In the genomic region with DNA sequence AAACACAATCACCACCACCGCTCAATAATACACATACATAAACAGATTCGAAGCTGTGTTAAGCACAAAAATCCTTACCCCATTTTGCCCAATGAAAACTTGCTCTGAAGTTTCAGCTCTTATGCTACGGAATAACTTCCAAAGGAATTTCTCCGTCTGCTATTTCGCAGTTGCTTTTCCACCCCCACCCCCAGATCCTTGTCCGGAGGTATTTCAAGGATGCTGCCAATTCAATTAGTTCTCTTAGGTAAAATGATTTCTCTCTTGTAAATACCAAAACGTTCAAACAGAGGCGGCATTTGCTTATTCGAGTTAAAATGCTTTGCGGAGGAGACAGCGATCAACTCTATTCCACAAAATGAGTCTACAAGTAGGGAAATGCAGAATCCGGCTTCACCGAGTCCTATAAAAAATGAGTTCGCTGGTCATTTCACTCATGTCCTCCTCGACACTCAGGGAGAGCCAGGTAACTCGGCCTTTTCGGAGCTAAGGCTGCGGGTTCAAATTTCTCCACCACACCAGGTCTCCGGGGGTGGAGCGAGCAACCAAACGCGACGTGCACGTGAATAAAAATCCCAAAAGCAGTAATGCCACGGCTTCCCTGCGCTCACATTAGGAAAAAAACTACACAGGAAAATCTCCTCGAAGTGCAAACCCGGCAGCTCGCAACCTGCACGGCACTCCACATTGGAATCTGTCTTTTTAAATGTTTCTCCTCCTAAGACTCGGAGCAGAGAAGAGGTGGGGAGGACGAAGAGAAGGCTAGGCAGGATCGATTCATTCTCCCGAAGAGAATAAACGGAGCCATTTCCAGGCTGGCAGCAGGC, we compare ENCODE assay signal across 8 cellular contexts. TPM values are rescaled to one million over a fixed set of nuclear protein-coding genes. Genes with fewer than 3 reads are reported as not detected.
DNase-seq lines count a peak whose midpoint lies in the region; ATAC-seq and TF ChIP-seq lines count a peak whose summit lies in the region.

No MANE protein-coding gene starts in this region.

- H3K4me3 ChIP-seq in BLaER1 (peak overlapping the region; percentile 89), SK-N-MC (peak overlapping the region; percentile 92), endodermal cell (ENCODE audit: low read length) (peak overlapping the region; percentile 84)

- H3K4me1 ChIP-seq in BLaER1, result peaks cover 66% of the 10 kb centered on the region
- no peaks in the 10 kb centered on the region for H3K4me1 ChIP-seq in endodermal cell (ENCODE audit: control insufficient read depth, insufficient read depth, low read length)

- CTCF ChIA-PET in GM10248 (lab: Yijun Ruan, JAX), result interaction anchor here (0.9 to 2.3 kb wide), 4 partner anchors 11 to 380 kb away, joined by 3 to 8 read pairs (median 3); no protein-coding TSS in a partner anchor

- no peaks in the 10 kb centered on the region for H3K27me3 Mint-ChIP-seq in endodermal cell (ENCODE audit: insufficient read depth)
- H3K27me3 Mint-ChIP-seq in natural killer cell (ENCODE audit: low read depth in 2 of 2), result peaks cover 31 to 49% of the 10 kb centered on the region in 2 donors

- TF ChIP-seq CTCF in endodermal cell (conservative IDR thresholded peaks at IDR 0.05), result no peak
- TF ChIP-seq CTCF in natural killer cell (IDR thresholded peaks at IDR 0.05), result no peak
- TF ChIP-seq CTCF in GM10248 (IDR thresholded peaks at IDR 0.05; ENCODE audit: control extremely low read depth, extremely low read depth, low read depth, missing control alignments), result no peak

- ATAC-seq in GM21515 (IDR thresholded peaks at IDR 0.05; ENCODE audit: unreplicated experiment) (peak; percentile 0), natural killer cell (no peak), esophagus mucosa (no peak)

- DNase-seq in SK-N-MC (ENCODE audit: low read depth, low spot score), result no peak
- DNase-seq in endodermal cell, result peak; percentile 50
- DNase-seq in natural killer cell, result no peak
- no peak for DNase-seq in NOMO-1 treated with dmso at 0.1 percent for 144 hours (lab: John Stamatoyannopoulos, UW; ENCODE audit: unreplicated experiment)
- no peak for DNase-seq in GM10248 (ENCODE audit: extremely low spot score)

- no peaks in the 10 kb centered on the region for H3K36me3 Mint-ChIP-seq in endodermal cell (ENCODE audit: low read depth)
- no peaks in the 10 kb centered on the region for H3K36me3 Mint-ChIP-seq in natural killer cell

- H3K4me2 ChIP-seq in BLaER1, result peak overlapping the region; percentile 88

- 0 to 1% methylated on average over 25 to 35 of the region's 35 CpGs for WGBS in endodermal cell (ENCODE audit: insufficient coverage in 1 of 2, insufficient read length in 1 of 2), 2 experiments

- H3K4me1 Mint-ChIP-seq in endodermal cell, result peaks cover 41% of the 10 kb centered on the region
- peaks cover 23 to 25% of the 10 kb centered on the region in 2 donors for H3K4me1 Mint-ChIP-seq in natural killer cell

- H3K9me3 Mint-ChIP-seq in endodermal cell, result no peaks in the 10 kb centered on the region
- H3K9me3 Mint-ChIP-seq in natural killer cell, result no peaks in the 10 kb centered on the region

- POLR2A ChIA-PET in GM10248 (lab: Yijun Ruan, JAX), result interaction anchor here (0.6 kb wide), 1 partner anchor 39 kb away, joined by 5 read pairs; no protein-coding TSS in a partner anchor

- intact Hi-C loops in natural killer cell (cut with micrococcal nuclease), result loop anchor here (5.0 to 10.0 kb wide), 4 partner anchors 49 to 744 kb away; partner anchors contain the start of genes JMY, SERINC5 and TENT2

- peak overlapping the region; percentile 94 for H3K27ac Mint-ChIP-seq in endodermal cell
- H3K27ac Mint-ChIP-seq in natural killer cell, result peak overlapping the region; percentile 77 to 99

- H3K36me3 ChIP-seq in BLaER1 (no peaks in the 10 kb centered on the region), SK-N-MC (ENCODE audit: insufficient read depth, low read length) (no peaks in the 10 kb centered on the region), endodermal cell (ENCODE audit: control insufficient read depth, insufficient read depth, low read length) (no peaks in the 10 kb centered on the region)

- H3K27ac ChIP-seq in BLaER1 (peak overlapping the region; percentile 95), SK-N-MC (no peak overlapping the region), endodermal cell (ENCODE audit: low read depth, low read length) (peak overlapping the region; percentile 96)

- H3K4me3 Mint-ChIP-seq in endodermal cell (peak overlapping the region; percentile 92), natural killer cell (peak overlapping the region; percentile 83)

- H3K9me3 ChIP-seq in BLaER1, result no peaks in the 10 kb centered on the region
- no peaks in the 10 kb centered on the region for H3K9me3 ChIP-seq in SK-N-MC (ENCODE audit: low read depth, low read length)
- no peaks in the 10 kb centered on the region for H3K9me3 ChIP-seq in endodermal cell (ENCODE audit: control insufficient read depth, low read length)

- H3K9ac ChIP-seq in BLaER1 (peak overlapping the region; percentile 91), SK-N-MC (ENCODE audit: insufficient read length) (peak overlapping the region; percentile 63), endodermal cell (ENCODE audit: extremely low read depth, low read length, poor library complexity, severe bottlenecking) (peak overlapping the region; percentile 79)

- H4K20me1 ChIP-seq in BLaER1, result peaks cover 31% of the 10 kb centered on the region

- H3K27me3 ChIP-seq in BLaER1, result no peaks in the 10 kb centered on the region
- H3K27me3 ChIP-seq in endodermal cell (ENCODE audit: control insufficient read depth, insufficient read depth, low read length, poor library complexity, severe bottlenecking), result no peaks in the 10 kb centered on the region

RNA-seq across cellular contexts. Expression of gene HOMER1, which starts 1.0 kb away (rescaled TPM):
- total RNA-seq in endodermal cell (10 to 100 TPM; 42.4 to 43.3 TPM), natural killer cell (1 to 10 TPM; 3.1 to 5.4 (median 4.3) TPM), esophagus mucosa (7.6 TPM)
- 17.7 TPM for polyA plus RNA-seq in endodermal cell (2013, experiment 1 of 2)
- polyA plus RNA-seq in endodermal cell (2013, experiment 2 of 2), result 20.7 TPM
